Comparison of ENCODE assay signal across 18 cellular contexts in genomic region chr7:71521506-71521905, GRCh38.
A peak's percentile ranks its signal among the peaks of the same experiment; 100 is the strongest.
DNase-seq lines count a peak whose midpoint lies in the region; TF ChIP-seq lines count a peak whose summit lies in the region.
"Had no signal": no experiment of that assay in that cellular context is flagged by ENCODE, and none has a peak within 500 bp of the region (broad histone marks: within the 10 kb centered on the region; RNA-seq: fewer than 3 reads in every experiment).

No MANE protein-coding gene starts in this region.

- H3K27me3 Mint-ChIP-seq in CD14-positive monocyte (ENCODE audit: low read depth in 3 of 3), result peaks cover 0 to 2% (median 0%) of the 10 kb centered on the region in 3 donors
- H3K27me3 Mint-ChIP-seq: CD4-positive, alpha-beta T cell had no signal

- no peak overlapping the region for H3K18ac ChIP-seq in mesenchymal stem cell (ENCODE audit: low read depth in 1 of 2, low read length in 2 of 2)

- peaks cover 17 to 47% (median 32%) of the 10 kb centered on the region in 7 donors for H3K9me3 Mint-ChIP-seq in CD14-positive monocyte

- H3K4me1 Mint-ChIP-seq in CD14-positive monocyte, result no peaks in the 10 kb centered on the region

- H3K23ac ChIP-seq in mesenchymal stem cell (ENCODE audit: low read length in 2 of 2), result no peak overlapping the region

- H3K4me3 Mint-ChIP-seq in CD14-positive monocyte, result no peak overlapping the region
- H3K4me3 Mint-ChIP-seq: CD4-positive, alpha-beta T cell; T-helper 2 cell treated with Interferon-gamma antibody and Interleukin-4, amounts not matched to agents 5 μg/mL and 100 μg/mL, for 36 hours had no signal

- no peak overlapping the region for H3K4me3 ChIP-seq in mesenchymal stem cell (ENCODE audit: insufficient read depth in 1 of 2, low read depth in 1 of 2, low read length in 2 of 2)
- H3K4me3 ChIP-seq in testis, result no peak overlapping the region
- H3K4me3 ChIP-seq: ascending aorta, esophagus muscularis mucosa, GM12878, vagina had no signal

- peak overlapping the region; percentile 34 for H3K9ac ChIP-seq in mesenchymal stem cell (ENCODE audit: low read length)
- H3K9ac ChIP-seq: parathyroid adenoma had no signal

- no peak overlapping the region for H2BK5ac ChIP-seq in mesenchymal stem cell (ENCODE audit: low read depth, low read length, poor library complexity, severe bottlenecking)

- no peaks in the 10 kb centered on the region for H3K79me1 ChIP-seq in mesenchymal stem cell (replicated peaks; ENCODE audit: low read length, poor library complexity, severe bottlenecking)

- DNase-seq in AG08395 (ENCODE audit: low spot score) (peak; percentile 89), NCI-H1694 (lab: John Stamatoyannopoulos, UW) (peak; percentile 84), cerebellar cortex (ENCODE audit: low spot score) (peak; percentile 75), mesenchymal stem cell (no peak), dedifferentiated amniotic fluid mesenchymal stem cell (ENCODE audit: extremely low spot score) (no peak), CD14-positive monocyte (ENCODE audit: low spot score) (no peak), testis (no peak)
- no peak for DNase-seq in stimulated activated CD4-positive, alpha-beta T cell treated with anti-CD3 and anti-CD28 coated beads, Interleukin-4, amount 100 ng/mL, for 4 hours
- DNase-seq: CD4-positive, alpha-beta T cell; kidney glomerular epithelial cell; NCI-H1436 treated with DMSO at 0.1 percent for 48 hours; stimulated activated naive CD4-positive, alpha-beta T cell had no signal

- no peak overlapping the region for H4K91ac ChIP-seq in mesenchymal stem cell (ENCODE audit: low read length)

- no peak overlapping the region for H3K4ac ChIP-seq in mesenchymal stem cell (ENCODE audit: low read depth in 1 of 2, low read length in 2 of 2)

- no peaks in the 10 kb centered on the region for H3K4me1 ChIP-seq in mesenchymal stem cell (ENCODE audit: control insufficient read depth, insufficient read depth, low read depth, low read length)
- no peaks in the 10 kb centered on the region for H3K4me1 ChIP-seq in testis
- H3K4me1 ChIP-seq: ascending aorta, parathyroid adenoma, vagina had no signal

- 94% methylated on average over 5 of the region's 5 CpGs for WGBS in mesenchymal stem cell
- WGBS in testis, 2 donors, result 48% methylated on average over 5 of the region's 5 CpGs

- H3K27ac Mint-ChIP-seq in CD14-positive monocyte, result no peak overlapping the region
- H3K27ac Mint-ChIP-seq: CD4-positive, alpha-beta T cell; T-helper 2 cell treated with Interferon-gamma antibody and Interleukin-4, amounts not matched to agents 5 μg/mL and 100 μg/mL, for 36 hours had no signal

- no peak overlapping the region for H2AK5ac ChIP-seq in mesenchymal stem cell (ENCODE audit: low read length, severe bottlenecking)

- no peak overlapping the region for H3K14ac ChIP-seq in mesenchymal stem cell (ENCODE audit: low read length in 2 of 2)

- TF ChIP-seq CTCF in CD14-positive monocyte (IDR thresholded peaks at IDR 0.05) (no peak), testis (IDR thresholded peaks at IDR 0.05) (no peak)

- H2BK120ac ChIP-seq in mesenchymal stem cell (ENCODE audit: low read depth, low read length), result no peak overlapping the region

- no peaks in the 10 kb centered on the region for H3K36me3 Mint-ChIP-seq in CD14-positive monocyte

- no peak overlapping the region for H4K8ac ChIP-seq in mesenchymal stem cell (ENCODE audit: low read length)

- H3K27me3 ChIP-seq in mesenchymal stem cell (ENCODE audit: control insufficient read depth in 1 of 2, insufficient read depth in 1 of 2, low read length in 2 of 2) (peaks cover 0 to 3% of the 10 kb centered on the region in 2 experiments), testis (no peaks in the 10 kb centered on the region)
- H3K27me3 ChIP-seq: ascending aorta, esophagus muscularis mucosa, vagina had no signal

- TF ChIP-seq POLR2A in testis (IDR thresholded peaks at IDR 0.05), result no peak

- H2AFZ ChIP-seq in mesenchymal stem cell (ENCODE audit: low read depth, low read length), result no peak overlapping the region
- H2AFZ ChIP-seq: parathyroid adenoma had no signal

- no peak overlapping the region for H3K27ac ChIP-seq in mesenchymal stem cell (ENCODE audit: low read length, poor library complexity, severe bottlenecking)
- no peak overlapping the region for H3K27ac ChIP-seq in testis
- H3K27ac ChIP-seq: ascending aorta, parathyroid adenoma, vagina had no signal

- H3K9me3 ChIP-seq in mesenchymal stem cell (ENCODE audit: control insufficient read depth, low read length) (no peaks in the 10 kb centered on the region), testis (no peaks in the 10 kb centered on the region)
- H3K9me3 ChIP-seq: ascending aorta, esophagus muscularis mucosa, vagina had no signal

- no peaks in the 10 kb centered on the region for H3K36me3 ChIP-seq in mesenchymal stem cell (ENCODE audit: control insufficient read depth in 1 of 2, insufficient read depth in 2 of 2, low read depth in 1 of 2, low read length in 2 of 2)
- no peaks in the 10 kb centered on the region for H3K36me3 ChIP-seq in testis (ENCODE audit: low read depth, missing control alignments)
- H3K36me3 ChIP-seq: ascending aorta, esophagus muscularis mucosa, vagina had no signal

- no peak overlapping the region for H3K4me2 ChIP-seq in mesenchymal stem cell (ENCODE audit: low read length, poor library complexity, severe bottlenecking)

- H2BK12ac ChIP-seq in mesenchymal stem cell (ENCODE audit: low read length in 2 of 2), result no peak overlapping the region

- no peak overlapping the region for H2BK15ac ChIP-seq in mesenchymal stem cell (ENCODE audit: low read depth, poor library complexity, severe bottlenecking)

- intact Hi-C loops in CD14-positive monocyte (cut with micrococcal nuclease) (no loop called here), testis (cut with DNase I; ENCODE audit: low total_unique reads) (no loop called here)

Comparison
In these comparisons a context has a peak if more than half of its experiments do, and no peak if none do; other contexts are left out.
1. DNase-seq: peak in AG08395 (single experiment), NCI-H1694 (single experiment) and cerebellar cortex (single experiment); none in mesenchymal stem cell (single experiment), stimulated activated CD4-positive, alpha-beta T cell treated with anti-CD3 and anti-CD28 coated beads, Interleukin-4, amount 100 ng/mL, for 4 hours (0 of 2), dedifferentiated amniotic fluid mesenchymal stem cell (single experiment), CD14-positive monocyte (single experiment) and testis (single experiment).